ENCODE assay signal across 24 cellular contexts in the genomic region with DNA sequence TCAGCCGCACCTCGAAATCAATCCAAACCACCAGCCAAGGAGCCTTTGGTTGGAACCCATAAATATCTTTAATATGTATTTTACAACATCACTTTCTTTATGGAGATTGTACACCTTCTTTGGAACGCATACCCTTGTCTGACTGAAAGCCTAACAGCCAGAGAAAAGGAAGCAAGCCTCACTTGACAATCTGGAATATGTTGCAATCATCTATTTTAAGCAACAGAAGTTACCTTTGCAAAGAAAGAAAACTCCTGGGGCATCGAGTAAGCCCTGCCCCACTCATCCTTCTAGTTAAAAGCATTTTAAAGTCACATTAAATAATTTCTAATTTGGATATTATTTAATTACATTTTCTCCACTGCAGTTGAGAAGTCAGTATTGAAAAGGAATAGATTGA.
"Had no signal": no experiment of that assay in that cellular context is flagged by ENCODE, and none has a peak within 500 bp of the region (broad histone marks: within the 10 kb centered on the region; RNA-seq: fewer than 3 reads in every experiment).

No MANE protein-coding gene starts in this region.

- ATAC-seq: activated CD4-positive, alpha-beta T cell treated with anti-CD3 and anti-CD28 coated beads for 36 hours; activated CD4-positive, CD25-positive, alpha-beta regulatory T cell treated with anti-CD3 and anti-CD28 coated beads, Interleukin-2, amount 50 U/mL, for 24 hours; activated CD8-positive, alpha-beta T cell treated with anti-CD3 and anti-CD28 coated beads, Interleukin-2, amount 10 ng/mL, durations not matched to agents 7 days and 5 days; activated T-cell treated with anti-CD3 and anti-CD28 coated beads, Interleukin-2, amount 50 U/mL, for 4 hours; PC-3; SK-N-SH treated with all-trans-retinoic acid at 6 μM for 48 hours; WTC11 had no signal

- DNase-seq: activated CD4-positive, alpha-beta T cell treated with anti-CD3 and anti-CD28 coated beads for 36 hours; activated CD4-positive, alpha-beta T cell treated with anti-CD3 and anti-CD28 coated beads, Interleukin-2, amount 10 ng/mL, durations not matched to agents 7 days and 5 days; activated CD4-positive, alpha-beta T cell treated with anti-CD3 and anti-CD28 coated beads, Interleukin-2, amount 50 U/mL, for 48 hours; activated CD8-positive, alpha-beta T cell treated with anti-CD3 and anti-CD28 coated beads, Interleukin-2, amount 10 ng/mL, durations not matched to agents 7 days and 5 days; activated naive CD4-positive, alpha-beta T cell treated with anti-CD3 and anti-CD28 coated beads, Interleukin-2, amount 10 ng/mL, durations not matched to agents 7 days and 5 days; activated naive CD8-positive, alpha-beta T cell treated with anti-CD3 and anti-CD28 coated beads for 36 hours; activated T-cell treated with anti-CD3 and anti-CD28 coated beads, Interleukin-2, amount 50 U/mL, for 4 hours; amniotic stem cell; aorta; brain microvascular endothelial cell; central memory CD4-positive, alpha-beta T cell; Karpas-422; KBM-7; NCI-H187 treated with DMSO at 0.1 percent for 48 hours; NCI-H2171; NCI-H510A; NCI-H526; PC-3; Peyer's patch; RPMI8226; SIG-M5 had no signal

- H3K9me3 ChIP-seq: Peyer's patch had no signal

- H3K27me3 ChIP-seq: brain microvascular endothelial cell, Peyer's patch had no signal

- H3K4me3 ChIP-seq: Peyer's patch had no signal

- H3K27ac ChIP-seq: brain microvascular endothelial cell, Peyer's patch had no signal

- H3K4me1 ChIP-seq: Peyer's patch had no signal

- H3K36me3 ChIP-seq: brain microvascular endothelial cell, Peyer's patch had no signal
